ENCODE assay signal across 11 cellular contexts in genomic region chr5:83509535-83509934, GRCh38. TPM values are rescaled to one million over a fixed set of nuclear protein-coding genes. Genes with fewer than 3 reads are reported as not detected.
DNase-seq lines count a peak whose midpoint lies in the region; ATAC-seq and TF ChIP-seq lines count a peak whose summit lies in the region.
"Had no signal": no experiment of that assay in that cellular context is flagged by ENCODE, and none has a peak within 500 bp of the region (broad histone marks: within the 10 kb centered on the region; RNA-seq: fewer than 3 reads in every experiment).

No MANE protein-coding gene starts in this region.

- 39% methylated on average over 4 of the region's 4 CpGs for WGBS in right cardiac atrium

- H3K4me1 Mint-ChIP-seq in natural killer cell treated with Interleukin-12 subunit alpha and Interleukin-12 subunit beta and Interleukin-15 and Interleukin-18, amount 100 ng/mL, for 72 hours (ENCODE audit: low read depth in 2 of 2) = no peaks in the 10 kb centered on the region
- H3K4me1 Mint-ChIP-seq: T-helper 17 cell had no signal

- no peak overlapping the region for H3K4me2 ChIP-seq in MM.1S (ENCODE audit: low read depth, low read length)

- peak in 2 of 3 experiments; percentile 14 to 39 for DNase-seq in NCI-H1417 (lab: John Stamatoyannopoulos, UW)
- DNase-seq in NCI-H1417 treated with DMSO at 0.1 percent for 48 hours (lab: John Stamatoyannopoulos, UW) = no peak
- DNase-seq in astrocyte of the cerebellum (ENCODE audit: low read depth) = peak; percentile 69
- DNase-seq in right cardiac atrium = peak; percentile 43 to 63 (median 52)
- DNase-seq in upper lobe of right lung = no peak
- DNase-seq in natural killer cell treated with Interleukin-12 subunit alpha and Interleukin-12 subunit beta and Interleukin-15 and Interleukin-18, amount 100 ng/mL, for 72 hours (ENCODE audit: low spot score) = no peak
- DNase-seq in GDM1 (lab: John Stamatoyannopoulos, UW) = no peak
- no peak for DNase-seq in MM.1S
- DNase-seq: spleen, T-helper 17 cell had no signal

- H4K20me1 ChIP-seq in MM.1S (ENCODE audit: insufficient read depth, low read length) = no peaks in the 10 kb centered on the region

- no peaks in the 10 kb centered on the region for H3K79me2 ChIP-seq in MM.1S (ENCODE audit: low read length)

- H3K27ac Mint-ChIP-seq in natural killer cell treated with Interleukin-12 subunit alpha and Interleukin-12 subunit beta and Interleukin-15 and Interleukin-18, amount 100 ng/mL, for 72 hours = no peak overlapping the region
- H3K27ac Mint-ChIP-seq: T-helper 17 cell had no signal

- peaks cover 2% of the 10 kb centered on the region for H3K4me1 ChIP-seq in right cardiac atrium (ENCODE audit: control insufficient read depth, insufficient read depth, low read length)
- no peaks in the 10 kb centered on the region for H3K4me1 ChIP-seq in upper lobe of right lung
- H3K4me1 ChIP-seq in MM.1S (ENCODE audit: low read length) = peaks cover 11% of the 10 kb centered on the region; the same call in 1 of the 2 replicates
- H3K4me1 ChIP-seq: spleen had no signal

- no peak overlapping the region for H3K4me3 Mint-ChIP-seq in natural killer cell treated with Interleukin-12 subunit alpha and Interleukin-12 subunit beta and Interleukin-15 and Interleukin-18, amount 100 ng/mL, for 72 hours
- H3K4me3 Mint-ChIP-seq: T-helper 17 cell had no signal

- H3K9me2 ChIP-seq in MM.1S (replicated peaks; ENCODE audit: insufficient read depth, low read length) = no peaks in the 10 kb centered on the region

- H3K27me3 ChIP-seq in right cardiac atrium (ENCODE audit: control insufficient read depth, insufficient read depth) (no peaks in the 10 kb centered on the region), upper lobe of right lung (no peaks in the 10 kb centered on the region), MM.1S (replicated peaks; ENCODE audit: insufficient read depth, low read length) (no peaks in the 10 kb centered on the region)
- H3K27me3 ChIP-seq: spleen had no signal

- no peak overlapping the region for H2AFZ ChIP-seq in MM.1S (ENCODE audit: low read length)

- no peak overlapping the region for H3K9ac ChIP-seq in MM.1S (ENCODE audit: low read length)

- H3K27ac ChIP-seq in right cardiac atrium (ENCODE audit: low read length) (no peak overlapping the region), upper lobe of right lung (no peak overlapping the region), MM.1S (ENCODE audit: low read length) (no peak overlapping the region)
- H3K27ac ChIP-seq: 22Rv1, spleen had no signal

- H3K9me3 ChIP-seq in right cardiac atrium (ENCODE audit: control insufficient read depth, low read length) (no peaks in the 10 kb centered on the region), upper lobe of right lung (no peaks in the 10 kb centered on the region), MM.1S (replicated peaks; ENCODE audit: insufficient read depth, low read length) (no peaks in the 10 kb centered on the region)

- no peaks in the 10 kb centered on the region for H3K36me3 Mint-ChIP-seq in natural killer cell treated with Interleukin-12 subunit alpha and Interleukin-12 subunit beta and Interleukin-15 and Interleukin-18, amount 100 ng/mL, for 72 hours

- TF ChIP-seq CTCF in astrocyte of the cerebellum (IDR thresholded peaks at IDR 0.05; ENCODE audit: low read depth, low read length, missing control alignments) (no peak), upper lobe of right lung (IDR thresholded peaks at IDR 0.05) (no peak), MM.1S (IDR thresholded peaks at IDR 0.05; ENCODE audit: low read length) (no peak)

- ATAC-seq in right cardiac atrium (peak; percentile 84 to 92), upper lobe of right lung (peak; percentile 62)
- no peak for ATAC-seq in natural killer cell treated with Interleukin-12 subunit alpha and Interleukin-12 subunit beta and Interleukin-15 and Interleukin-18, amount 100 ng/mL, for 72 hours
- ATAC-seq: T-helper 17 cell had no signal

- intact Hi-C loops in right cardiac atrium (cut with DNase I) = no loop called here
- intact Hi-C loops in upper lobe of right lung (cut with DNase I) = no loop called here

- in situ Hi-C loops in astrocyte of the cerebellum (cut with HindIII; ENCODE audit: low sequenced_read_pairs) = no loop called here

- H3K9me3 Mint-ChIP-seq in natural killer cell treated with Interleukin-12 subunit alpha and Interleukin-12 subunit beta and Interleukin-15 and Interleukin-18, amount 100 ng/mL, for 72 hours = peaks cover 4% of the 10 kb centered on the region

- H3F3A ChIP-seq in MM.1S (ENCODE audit: insufficient read depth, low read length) = no peaks in the 10 kb centered on the region

- no peak overlapping the region for H3K4me3 ChIP-seq in astrocyte of the cerebellum (ENCODE audit: low read depth, low read length)
- no peak overlapping the region for H3K4me3 ChIP-seq in right cardiac atrium (ENCODE audit: low read length)
- H3K4me3 ChIP-seq in upper lobe of right lung = no peak overlapping the region
- H3K4me3 ChIP-seq in MM.1S (ENCODE audit: low read length) = no peak overlapping the region
- H3K4me3 ChIP-seq: spleen had no signal

- no peaks in the 10 kb centered on the region for H3K36me3 ChIP-seq in upper lobe of right lung
- no peaks in the 10 kb centered on the region for H3K36me3 ChIP-seq in MM.1S (replicated peaks; ENCODE audit: insufficient read depth, low read length)
- H3K36me3 ChIP-seq: spleen had no signal

- H3K27me3 Mint-ChIP-seq in natural killer cell treated with Interleukin-12 subunit alpha and Interleukin-12 subunit beta and Interleukin-15 and Interleukin-18, amount 100 ng/mL, for 72 hours = no peaks in the 10 kb centered on the region

RNA-seq across cellular contexts. Expression of gene VCAN, which starts 38.0 kb away (rescaled TPM):
- total RNA-seq in right cardiac atrium (100 to 1,000 TPM in 1 of 4 donors, 10 to 100 TPM in 3; 45.0 to 190 (median 94.3) TPM), upper lobe of right lung (90.0 TPM)
- 22.1 TPM for polyA plus RNA-seq in right cardiac atrium
- total RNA-seq in natural killer cell treated with Interleukin-12 subunit alpha and Interleukin-12 subunit beta and Interleukin-15 and Interleukin-18, amount 100 ng/mL, for 72 hours = under 1 TPM; 0.42 to 0.57 TPM

Comparison
In these comparisons a context has a peak if more than half of its experiments do, and no peak if none do; other contexts are left out.
1. DNase-seq: peak in NCI-H1417 (2 of 3), astrocyte of the cerebellum (single experiment) and right cardiac atrium (3 of 3); none in NCI-H1417 treated with DMSO at 0.1 percent for 48 hours (single experiment), upper lobe of right lung (single experiment), natural killer cell treated with Interleukin-12 subunit alpha and Interleukin-12 subunit beta and Interleukin-15 and Interleukin-18, amount 100 ng/mL, for 72 hours (single experiment), GDM1 (single experiment) and MM.1S (single experiment).
2. ATAC-seq: peak in right cardiac atrium (2 of 2) and upper lobe of right lung (single experiment); none in natural killer cell treated with Interleukin-12 subunit alpha and Interleukin-12 subunit beta and Interleukin-15 and Interleukin-18, amount 100 ng/mL, for 72 hours (0 of 2).
3. RNA of gene VCAN, which starts 38.0 kb away (total RNA-seq): 45.0 to 190 TPM in right cardiac atrium and 90.0 TPM in upper lobe of right lung (single experiment); 0.42 to 0.57 TPM in natural killer cell treated with Interleukin-12 subunit alpha and Interleukin-12 subunit beta and Interleukin-15 and Interleukin-18, amount 100 ng/mL, for 72 hours; every median in the first group is over 10 times any median in the second.